ENCODE assay signal across 1 cellular context in the genomic region with DNA sequence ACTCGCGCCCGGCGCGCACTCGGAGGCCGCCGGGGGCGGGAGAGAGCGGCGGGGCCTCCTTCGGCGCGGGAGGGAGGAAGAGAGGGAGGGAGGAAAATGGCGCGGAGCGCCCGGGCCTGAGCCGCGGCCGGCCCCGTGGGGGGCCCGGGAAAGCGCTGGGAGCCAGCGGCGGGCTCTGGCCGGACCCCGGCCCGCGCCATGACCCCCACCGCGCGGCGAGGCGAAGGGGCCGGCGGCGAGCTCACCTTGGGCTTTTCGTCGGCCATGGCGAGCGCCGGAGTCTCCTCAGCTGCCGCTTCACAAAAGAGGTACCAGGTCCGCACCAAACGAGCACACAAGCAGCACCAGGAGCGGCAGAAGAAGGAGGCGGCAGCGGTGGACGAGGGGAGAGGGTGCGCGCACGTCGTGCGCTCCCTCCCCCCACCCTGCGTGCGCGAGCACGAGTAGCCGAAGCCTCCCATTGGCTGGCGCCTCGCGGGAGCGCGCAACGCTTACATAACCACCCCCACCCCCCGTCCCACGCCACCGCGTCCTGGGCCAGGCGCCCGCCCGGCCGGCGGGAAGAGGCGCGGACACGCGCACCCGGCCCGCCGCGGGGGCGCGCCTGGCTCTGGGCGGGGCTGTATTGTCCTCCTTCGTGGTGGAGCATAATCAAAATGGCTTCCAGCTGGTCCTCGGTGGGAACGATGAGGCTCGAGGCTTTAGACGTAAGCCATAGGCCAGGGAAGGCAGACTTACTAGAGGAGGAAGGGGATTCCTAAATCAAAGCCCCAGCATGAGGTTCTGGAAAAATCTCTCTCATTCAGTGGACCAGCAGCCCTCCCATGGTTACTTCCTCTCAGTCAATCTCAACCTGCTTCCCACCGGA.
A peak's percentile ranks its signal among the peaks of the same experiment; 100 is the strongest.
TF ChIP-seq lines count a peak whose summit lies in the region.

A gene (minus strand): TSS at position 391 of the 868 bp plus-strand sequence. CDS start 125 bp downstream, at position 266.

TF ChIP-seq in HepG2, 621 proteins besides CTCF, POLR2A, EP300 and RAD21 (continued from another document and continues in another):
- no peak for TF ChIP-seq ZNF337 (CRISPR knock-in tag; IDR thresholded peaks at IDR 0.05; ENCODE audit: borderline replicate concordance, low read depth)
- no peak for TF ChIP-seq ZFP36L2 (CRISPR knock-in tag; IDR thresholded peaks at IDR 0.05)
- TF ChIP-seq KDM6A (CRISPR knock-in tag; IDR thresholded peaks at IDR 0.05; ENCODE audit: low read depth), result no peak
- TF ChIP-seq, protein P1, sequence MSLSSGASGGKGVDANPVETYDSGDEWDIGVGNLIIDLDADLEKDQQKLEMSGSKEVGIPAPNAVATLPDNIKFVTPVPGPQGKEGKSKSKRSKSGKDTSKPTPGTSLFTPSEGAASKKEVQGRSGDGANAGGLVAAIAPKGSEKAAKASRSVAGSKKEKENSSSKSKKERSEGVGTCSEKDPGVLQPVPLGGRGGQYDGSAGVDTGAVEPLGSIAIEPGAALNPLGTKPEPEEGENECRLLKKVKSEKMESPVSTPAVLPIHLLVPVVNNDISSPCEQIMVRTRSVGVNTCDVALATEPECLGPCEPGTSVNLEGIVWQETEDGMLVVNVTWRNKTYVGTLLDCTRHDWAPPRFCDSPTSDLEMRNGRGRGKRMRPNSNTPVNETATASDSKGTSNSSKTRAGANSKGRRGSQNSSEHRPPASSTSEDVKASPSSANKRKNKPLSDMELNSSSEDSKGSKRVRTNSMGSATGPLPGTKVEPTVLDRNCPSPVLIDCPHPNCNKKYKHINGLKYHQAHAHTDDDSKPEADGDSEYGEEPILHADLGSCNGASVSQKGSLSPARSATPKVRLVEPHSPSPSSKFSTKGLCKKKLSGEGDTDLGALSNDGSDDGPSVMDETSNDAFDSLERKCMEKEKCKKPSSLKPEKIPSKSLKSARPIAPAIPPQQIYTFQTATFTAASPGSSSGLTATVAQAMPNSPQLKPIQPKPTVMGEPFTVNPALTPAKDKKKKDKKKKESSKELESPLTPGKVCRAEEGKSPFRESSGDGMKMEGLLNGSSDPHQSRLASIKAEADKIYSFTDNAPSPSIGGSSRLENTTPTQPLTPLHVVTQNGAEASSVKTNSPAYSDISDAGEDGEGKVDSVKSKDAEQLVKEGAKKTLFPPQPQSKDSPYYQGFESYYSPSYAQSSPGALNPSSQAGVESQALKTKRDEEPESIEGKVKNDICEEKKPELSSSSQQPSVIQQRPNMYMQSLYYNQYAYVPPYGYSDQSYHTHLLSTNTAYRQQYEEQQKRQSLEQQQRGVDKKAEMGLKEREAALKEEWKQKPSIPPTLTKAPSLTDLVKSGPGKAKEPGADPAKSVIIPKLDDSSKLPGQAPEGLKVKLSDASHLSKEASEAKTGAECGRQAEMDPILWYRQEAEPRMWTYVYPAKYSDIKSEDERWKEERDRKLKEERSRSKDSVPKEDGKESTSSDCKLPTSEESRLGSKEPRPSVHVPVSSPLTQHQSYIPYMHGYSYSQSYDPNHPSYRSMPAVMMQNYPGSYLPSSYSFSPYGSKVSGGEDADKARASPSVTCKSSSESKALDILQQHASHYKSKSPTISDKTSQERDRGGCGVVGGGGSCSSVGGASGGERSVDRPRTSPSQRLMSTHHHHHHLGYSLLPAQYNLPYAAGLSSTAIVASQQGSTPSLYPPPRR (CRISPR knock-in tag; IDR thresholded peaks at IDR 0.05; ENCODE audit: borderline replicate concordance), result no peak
- no peak for TF ChIP-seq PTBP1 (IDR thresholded peaks at IDR 0.05; ENCODE audit: low read depth, low read length, poor library complexity, severe bottlenecking)
- TF ChIP-seq ZNF792 (CRISPR knock-in tag; IDR thresholded peaks at IDR 0.05), result peak; percentile 70; the same call in 1 of the 2 replicates
- TF ChIP-seq, protein P2, sequence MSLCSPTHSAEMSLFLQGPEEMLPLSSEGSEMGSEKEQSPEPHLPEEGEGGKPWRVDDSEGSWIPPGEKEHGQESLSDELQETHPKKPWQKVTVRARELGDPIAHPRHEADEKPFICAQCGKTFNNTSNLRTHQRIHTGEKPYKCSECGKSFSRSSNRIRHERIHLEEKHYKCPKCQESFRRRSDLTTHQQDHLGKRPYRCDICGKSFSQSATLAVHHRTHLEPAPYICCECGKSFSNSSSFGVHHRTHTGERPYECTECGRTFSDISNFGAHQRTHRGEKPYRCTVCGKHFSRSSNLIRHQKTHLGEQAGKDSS (CRISPR knock-in tag; IDR thresholded peaks at IDR 0.05; ENCODE audit: borderline replicate concordance, low read depth), result no peak
- TF ChIP-seq SIX1 (CRISPR knock-in tag; IDR thresholded peaks at IDR 0.05; ENCODE audit: borderline replicate concordance), result no peak
- 0 out of 2 replicates have a peak, but pooled peaks have one; percentile 55 for TF ChIP-seq HOXA9 (CRISPR knock-in tag; IDR thresholded peaks at IDR 0.05; ENCODE audit: borderline replicate concordance)
- TF ChIP-seq, protein P3, sequence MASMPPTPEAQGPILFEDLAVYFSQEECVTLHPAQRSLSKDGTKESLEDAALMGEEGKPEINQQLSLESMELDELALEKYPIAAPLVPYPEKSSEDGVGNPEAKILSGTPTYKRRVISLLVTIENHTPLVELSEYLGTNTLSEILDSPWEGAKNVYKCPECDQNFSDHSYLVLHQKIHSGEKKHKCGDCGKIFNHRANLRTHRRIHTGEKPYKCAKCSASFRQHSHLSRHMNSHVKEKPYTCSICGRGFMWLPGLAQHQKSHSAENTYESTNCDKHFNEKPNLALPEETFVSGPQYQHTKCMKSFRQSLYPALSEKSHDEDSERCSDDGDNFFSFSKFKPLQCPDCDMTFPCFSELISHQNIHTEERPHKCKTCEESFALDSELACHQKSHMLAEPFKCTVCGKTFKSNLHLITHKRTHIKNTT (CRISPR knock-in tag; IDR thresholded peaks at IDR 0.05), result no peak
- peak; percentile 13 for TF ChIP-seq TAF15 (IDR thresholded peaks at IDR 0.05; ENCODE audit: low read depth, low read length, poor library complexity, severe bottlenecking)
- TF ChIP-seq ZNF598 (CRISPR knock-in tag; IDR thresholded peaks at IDR 0.05; ENCODE audit: borderline replicate concordance), result 0 out of 2 replicates have a peak, but pooled peaks have one; percentile 9
- TF ChIP-seq, protein P4, sequence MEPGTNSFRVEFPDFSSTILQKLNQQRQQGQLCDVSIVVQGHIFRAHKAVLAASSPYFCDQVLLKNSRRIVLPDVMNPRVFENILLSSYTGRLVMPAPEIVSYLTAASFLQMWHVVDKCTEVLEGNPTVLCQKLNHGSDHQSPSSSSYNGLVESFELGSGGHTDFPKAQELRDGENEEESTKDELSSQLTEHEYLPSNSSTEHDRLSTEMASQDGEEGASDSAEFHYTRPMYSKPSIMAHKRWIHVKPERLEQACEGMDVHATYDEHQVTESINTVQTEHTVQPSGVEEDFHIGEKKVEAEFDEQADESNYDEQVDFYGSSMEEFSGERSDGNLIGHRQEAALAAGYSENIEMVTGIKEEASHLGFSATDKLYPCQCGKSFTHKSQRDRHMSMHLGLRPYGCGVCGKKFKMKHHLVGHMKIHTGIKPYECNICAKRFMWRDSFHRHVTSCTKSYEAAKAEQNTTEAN (CRISPR knock-in tag; conservative IDR thresholded peaks at IDR 0.05), result no peak; the same call in 1 of the 2 replicates
- no peak for TF ChIP-seq SMARCE1 (IDR thresholded peaks at IDR 0.05; ENCODE audit: borderline replicate concordance)
- TF ChIP-seq, protein P5, sequence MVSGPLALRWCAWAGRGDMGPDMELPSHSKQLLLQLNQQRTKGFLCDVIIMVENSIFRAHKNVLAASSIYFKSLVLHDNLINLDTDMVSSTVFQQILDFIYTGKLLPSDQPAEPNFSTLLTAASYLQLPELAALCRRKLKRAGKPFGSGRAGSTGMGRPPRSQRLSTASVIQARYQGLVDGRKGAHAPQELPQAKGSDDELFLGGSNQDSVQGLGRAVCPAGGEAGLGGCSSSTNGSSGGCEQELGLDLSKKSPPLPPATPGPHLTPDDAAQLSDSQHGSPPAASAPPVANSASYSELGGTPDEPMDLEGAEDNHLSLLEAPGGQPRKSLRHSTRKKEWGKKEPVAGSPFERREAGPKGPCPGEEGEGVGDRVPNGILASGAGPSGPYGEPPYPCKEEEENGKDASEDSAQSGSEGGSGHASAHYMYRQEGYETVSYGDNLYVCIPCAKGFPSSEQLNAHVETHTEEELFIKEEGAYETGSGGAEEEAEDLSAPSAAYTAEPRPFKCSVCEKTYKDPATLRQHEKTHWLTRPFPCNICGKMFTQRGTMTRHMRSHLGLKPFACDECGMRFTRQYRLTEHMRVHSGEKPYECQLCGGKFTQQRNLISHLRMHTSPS (CRISPR knock-in tag; IDR thresholded peaks at IDR 0.05; ENCODE audit: low read depth), result no peak
- TF ChIP-seq HOXA5 (CRISPR knock-in tag; IDR thresholded peaks at IDR 0.05), result peak; percentile 92; the same call in 1 of the 2 replicates
- TF ChIP-seq ZNF878 (CRISPR knock-in tag; IDR thresholded peaks at IDR 0.05), result no peak
- TF ChIP-seq PRPF4 (IDR thresholded peaks at IDR 0.05; ENCODE audit: low read depth, low read length, poor library complexity, severe bottlenecking), result no peak
- TF ChIP-seq, protein P6, sequence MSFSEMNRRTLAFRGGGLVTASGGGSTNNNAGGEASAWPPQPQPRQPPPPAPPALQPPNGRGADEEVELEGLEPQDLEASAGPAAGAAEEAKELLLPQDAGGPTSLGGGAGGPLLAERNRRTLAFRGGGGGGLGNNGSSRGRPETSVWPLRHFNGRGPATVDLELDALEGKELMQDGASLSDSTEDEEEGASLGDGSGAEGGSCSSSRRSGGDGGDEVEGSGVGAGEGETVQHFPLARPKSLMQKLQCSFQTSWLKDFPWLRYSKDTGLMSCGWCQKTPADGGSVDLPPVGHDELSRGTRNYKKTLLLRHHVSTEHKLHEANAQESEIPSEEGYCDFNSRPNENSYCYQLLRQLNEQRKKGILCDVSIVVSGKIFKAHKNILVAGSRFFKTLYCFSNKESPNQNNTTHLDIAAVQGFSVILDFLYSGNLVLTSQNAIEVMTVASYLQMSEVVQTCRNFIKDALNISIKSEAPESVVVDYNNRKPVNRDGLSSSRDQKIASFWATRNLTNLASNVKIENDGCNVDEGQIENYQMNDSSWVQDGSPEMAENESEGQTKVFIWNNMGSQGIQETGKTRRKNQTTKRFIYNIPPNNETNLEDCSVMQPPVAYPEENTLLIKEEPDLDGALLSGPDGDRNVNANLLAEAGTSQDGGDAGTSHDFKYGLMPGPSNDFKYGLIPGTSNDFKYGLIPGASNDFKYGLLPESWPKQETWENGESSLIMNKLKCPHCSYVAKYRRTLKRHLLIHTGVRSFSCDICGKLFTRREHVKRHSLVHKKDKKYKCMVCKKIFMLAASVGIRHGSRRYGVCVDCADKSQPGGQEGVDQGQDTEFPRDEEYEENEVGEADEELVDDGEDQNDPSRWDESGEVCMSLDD (CRISPR knock-in tag; IDR thresholded peaks at IDR 0.05; ENCODE audit: borderline replicate concordance), result peak; percentile 25; the same call in 1 of the 2 replicates
- TF ChIP-seq, protein P7, sequence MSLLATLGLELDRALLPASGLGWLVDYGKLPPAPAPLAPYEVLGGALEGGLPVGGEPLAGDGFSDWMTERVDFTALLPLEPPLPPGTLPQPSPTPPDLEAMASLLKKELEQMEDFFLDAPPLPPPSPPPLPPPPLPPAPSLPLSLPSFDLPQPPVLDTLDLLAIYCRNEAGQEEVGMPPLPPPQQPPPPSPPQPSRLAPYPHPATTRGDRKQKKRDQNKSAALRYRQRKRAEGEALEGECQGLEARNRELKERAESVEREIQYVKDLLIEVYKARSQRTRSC (CRISPR knock-in tag; IDR thresholded peaks at IDR 0.05; ENCODE audit: low read depth), result 0 out of 2 replicates have a peak, but pooled peaks have one; percentile 46
- TF ChIP-seq, protein P8, sequence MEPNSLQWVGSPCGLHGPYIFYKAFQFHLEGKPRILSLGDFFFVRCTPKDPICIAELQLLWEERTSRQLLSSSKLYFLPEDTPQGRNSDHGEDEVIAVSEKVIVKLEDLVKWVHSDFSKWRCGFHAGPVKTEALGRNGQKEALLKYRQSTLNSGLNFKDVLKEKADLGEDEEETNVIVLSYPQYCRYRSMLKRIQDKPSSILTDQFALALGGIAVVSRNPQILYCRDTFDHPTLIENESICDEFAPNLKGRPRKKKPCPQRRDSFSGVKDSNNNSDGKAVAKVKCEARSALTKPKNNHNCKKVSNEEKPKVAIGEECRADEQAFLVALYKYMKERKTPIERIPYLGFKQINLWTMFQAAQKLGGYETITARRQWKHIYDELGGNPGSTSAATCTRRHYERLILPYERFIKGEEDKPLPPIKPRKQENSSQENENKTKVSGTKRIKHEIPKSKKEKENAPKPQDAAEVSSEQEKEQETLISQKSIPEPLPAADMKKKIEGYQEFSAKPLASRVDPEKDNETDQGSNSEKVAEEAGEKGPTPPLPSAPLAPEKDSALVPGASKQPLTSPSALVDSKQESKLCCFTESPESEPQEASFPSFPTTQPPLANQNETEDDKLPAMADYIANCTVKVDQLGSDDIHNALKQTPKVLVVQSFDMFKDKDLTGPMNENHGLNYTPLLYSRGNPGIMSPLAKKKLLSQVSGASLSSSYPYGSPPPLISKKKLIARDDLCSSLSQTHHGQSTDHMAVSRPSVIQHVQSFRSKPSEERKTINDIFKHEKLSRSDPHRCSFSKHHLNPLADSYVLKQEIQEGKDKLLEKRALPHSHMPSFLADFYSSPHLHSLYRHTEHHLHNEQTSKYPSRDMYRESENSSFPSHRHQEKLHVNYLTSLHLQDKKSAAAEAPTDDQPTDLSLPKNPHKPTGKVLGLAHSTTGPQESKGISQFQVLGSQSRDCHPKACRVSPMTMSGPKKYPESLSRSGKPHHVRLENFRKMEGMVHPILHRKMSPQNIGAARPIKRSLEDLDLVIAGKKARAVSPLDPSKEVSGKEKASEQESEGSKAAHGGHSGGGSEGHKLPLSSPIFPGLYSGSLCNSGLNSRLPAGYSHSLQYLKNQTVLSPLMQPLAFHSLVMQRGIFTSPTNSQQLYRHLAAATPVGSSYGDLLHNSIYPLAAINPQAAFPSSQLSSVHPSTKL (CRISPR knock-in tag; IDR thresholded peaks at IDR 0.05), result peak; percentile 72
- TF ChIP-seq, protein P9, sequence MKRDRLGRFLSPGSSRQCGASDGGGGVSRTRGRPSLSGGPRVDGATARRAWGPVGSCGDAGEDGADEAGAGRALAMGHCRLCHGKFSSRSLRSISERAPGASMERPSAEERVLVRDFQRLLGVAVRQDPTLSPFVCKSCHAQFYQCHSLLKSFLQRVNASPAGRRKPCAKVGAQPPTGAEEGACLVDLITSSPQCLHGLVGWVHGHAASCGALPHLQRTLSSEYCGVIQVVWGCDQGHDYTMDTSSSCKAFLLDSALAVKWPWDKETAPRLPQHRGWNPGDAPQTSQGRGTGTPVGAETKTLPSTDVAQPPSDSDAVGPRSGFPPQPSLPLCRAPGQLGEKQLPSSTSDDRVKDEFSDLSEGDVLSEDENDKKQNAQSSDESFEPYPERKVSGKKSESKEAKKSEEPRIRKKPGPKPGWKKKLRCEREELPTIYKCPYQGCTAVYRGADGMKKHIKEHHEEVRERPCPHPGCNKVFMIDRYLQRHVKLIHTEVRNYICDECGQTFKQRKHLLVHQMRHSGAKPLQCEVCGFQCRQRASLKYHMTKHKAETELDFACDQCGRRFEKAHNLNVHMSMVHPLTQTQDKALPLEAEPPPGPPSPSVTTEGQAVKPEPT (CRISPR knock-in tag; IDR thresholded peaks at IDR 0.05; ENCODE audit: low read depth), result no peak
- TF ChIP-seq TCF7 (IDR thresholded peaks at IDR 0.05; ENCODE audit: low read depth), result no peak
- TF ChIP-seq, protein P10, sequence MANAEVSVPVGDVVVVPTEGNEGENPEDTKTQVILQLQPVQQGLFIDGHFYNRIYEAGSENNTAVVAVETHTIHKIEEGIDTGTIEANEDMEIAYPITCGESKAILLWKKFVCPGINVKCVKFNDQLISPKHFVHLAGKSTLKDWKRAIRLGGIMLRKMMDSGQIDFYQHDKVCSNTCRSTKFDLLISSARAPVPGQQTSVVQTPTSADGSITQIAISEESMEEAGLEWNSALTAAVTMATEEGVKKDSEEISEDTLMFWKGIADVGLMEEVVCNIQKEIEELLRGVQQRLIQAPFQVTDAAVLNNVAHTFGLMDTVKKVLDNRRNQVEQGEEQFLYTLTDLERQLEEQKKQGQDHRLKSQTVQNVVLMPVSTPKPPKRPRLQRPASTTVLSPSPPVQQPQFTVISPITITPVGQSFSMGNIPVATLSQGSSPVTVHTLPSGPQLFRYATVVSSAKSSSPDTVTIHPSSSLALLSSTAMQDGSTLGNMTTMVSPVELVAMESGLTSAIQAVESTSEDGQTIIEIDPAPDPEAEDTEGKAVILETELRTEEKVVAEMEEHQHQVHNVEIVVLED (CRISPR knock-in tag; IDR thresholded peaks at IDR 0.05; ENCODE audit: borderline replicate concordance), result peak; percentile 97
- peak in 1 of 2 experiments; percentile 79; a peak in 2 of 4 replicates for TF ChIP-seq KLF16 (CRISPR knock-in tag; IDR thresholded peaks at IDR 0.05)
- no peak for TF ChIP-seq JDP2 (CRISPR knock-in tag; IDR thresholded peaks at IDR 0.05; ENCODE audit: borderline replicate concordance)
